14 cellular contexts compared by ENCODE assay signal in the genomic region with DNA sequence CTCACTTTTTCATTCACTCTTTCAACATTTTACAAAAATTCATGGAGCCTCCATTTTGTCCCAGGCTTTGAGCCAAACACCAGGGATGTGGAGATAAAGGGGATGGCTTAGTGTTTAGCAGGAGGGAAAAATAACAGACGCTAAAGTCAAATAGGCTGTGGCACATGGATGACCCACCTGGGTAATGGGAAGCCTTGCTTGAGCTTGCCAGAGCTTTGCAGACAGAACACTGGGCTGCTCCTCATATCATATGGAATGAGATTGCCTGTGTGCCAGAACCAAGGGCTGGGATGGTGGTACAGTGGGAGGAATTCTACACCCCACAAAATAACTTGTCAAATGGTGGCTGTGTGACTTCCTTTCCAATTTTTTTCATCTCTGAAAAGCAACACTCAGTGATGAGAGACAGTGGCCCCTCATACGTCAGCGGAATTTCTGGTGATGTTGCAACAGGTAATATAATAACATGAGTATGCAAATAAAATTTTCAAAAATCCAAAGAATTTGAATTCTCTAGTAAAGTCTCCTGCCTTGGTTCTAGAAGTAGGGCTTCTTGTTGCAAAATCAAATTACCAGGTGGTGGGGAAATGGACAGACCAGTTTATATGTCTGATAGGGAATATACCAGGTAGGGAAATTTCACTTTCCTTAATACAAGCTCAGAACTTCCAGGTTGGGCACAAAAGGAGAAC.
DNase-seq lines count a peak whose midpoint lies in the region; ATAC-seq and TF ChIP-seq lines count a peak whose summit lies in the region.
"Had no signal": no experiment of that assay in that cellular context is flagged by ENCODE, and none has a peak within 500 bp of the region (broad histone marks: within the 10 kb centered on the region; RNA-seq: fewer than 3 reads in every experiment).

No MANE protein-coding gene starts in this region.

- DNase-seq in HCEC 1CT (peak; percentile 7), LoVo (ENCODE audit: low spot score) (peak; percentile 12), astrocyte of the spinal cord (ENCODE audit: low read depth, low spot score) (peak; percentile 4), iris pigment epithelial cell (ENCODE audit: low read depth) (peak; percentile 80), medulla oblongata (ENCODE audit: extremely low spot score) (no peak)
- no peak for DNase-seq in stimulated activated naive CD8-positive, alpha-beta T cell treated with anti-CD3 and anti-CD28 coated beads, Interleukin-15, Interleukin-2, amounts not matched to agents 100 U/mL and 50 U/mL, for 24 hours
- DNase-seq: ACHN; CD4-positive, CD25-positive, alpha-beta regulatory T cell; NCI-H187 treated with DMSO at 0.1 percent for 48 hours; NCI-H748 treated with DMSO at 0.1 percent for 48 hours had no signal

- ATAC-seq in HG02571 (IDR thresholded peaks at IDR 0.05; ENCODE audit: unreplicated experiment) = no peak
- ATAC-seq in HG03460 (IDR thresholded peaks at IDR 0.05; ENCODE audit: unreplicated experiment) = no peak
- ATAC-seq in stimulated activated naive CD8-positive, alpha-beta T cell treated with anti-CD3 and anti-CD28 coated beads, Interleukin-15, Interleukin-2, amounts not matched to agents 100 U/mL and 50 U/mL, for 24 hours = no peak
- ATAC-seq: HCT116 had no signal

- H3K4me3 ChIP-seq in astrocyte of the spinal cord (ENCODE audit: low read depth, low read length) = no peak overlapping the region
- H3K4me3 ChIP-seq: SJSA1 had no signal

- in situ Hi-C loops in astrocyte of the spinal cord (cut with HindIII; ENCODE audit: low sequenced_read_pairs) = no loop called here

- no peak for TF ChIP-seq CTCF in astrocyte of the spinal cord (IDR thresholded peaks at IDR 0.05; ENCODE audit: low read depth, low read length)

Comparison
In these comparisons a context has a peak if more than half of its experiments do, and no peak if none do; other contexts are left out.
1. DNase-seq: peak in HCEC 1CT (single experiment), LoVo (single experiment), astrocyte of the spinal cord (single experiment) and iris pigment epithelial cell (single experiment); none in medulla oblongata (single experiment) and stimulated activated naive CD8-positive, alpha-beta T cell treated with anti-CD3 and anti-CD28 coated beads, Interleukin-15, Interleukin-2, amounts not matched to agents 100 U/mL and 50 U/mL, for 24 hours (single experiment).